ENCODE assay signal across 8 cellular contexts in the genomic region with DNA sequence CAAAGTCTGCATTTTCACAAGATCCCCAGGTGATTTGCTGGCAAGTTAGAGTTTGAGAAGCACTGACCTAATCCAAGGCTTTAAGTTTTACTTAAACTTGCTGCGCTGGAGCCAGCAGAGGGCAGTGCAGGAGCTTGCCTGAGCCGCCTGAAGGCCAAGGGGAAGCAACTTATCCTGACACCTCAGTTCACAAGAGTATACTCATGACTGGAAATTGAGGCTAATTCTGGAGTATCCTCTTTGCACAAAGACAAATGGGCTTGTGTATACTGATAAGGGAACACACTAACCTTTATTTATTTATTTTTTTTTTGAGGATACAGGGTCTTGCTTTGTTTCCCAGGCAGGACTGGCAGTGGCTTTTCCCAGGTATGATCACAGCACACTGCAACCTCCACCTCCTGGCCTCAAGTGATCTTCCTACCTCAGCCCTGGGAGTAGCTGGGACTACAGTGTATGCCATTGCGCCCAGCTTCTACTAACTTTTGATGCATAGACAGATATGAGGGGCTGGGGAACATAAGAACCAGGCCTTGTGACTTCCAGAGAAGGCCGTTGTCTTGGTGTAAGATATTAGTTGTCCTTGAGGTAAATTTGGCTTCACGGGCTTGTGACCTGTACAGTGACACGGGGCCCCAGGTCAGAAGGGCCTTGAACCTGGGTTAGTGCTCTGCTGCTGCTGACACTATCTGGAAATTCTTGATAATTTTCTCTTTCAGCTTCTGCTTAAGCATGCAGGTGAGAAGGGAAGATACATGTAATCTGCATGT. TPM values are rescaled to one million over a fixed set of nuclear protein-coding genes. Genes with fewer than 3 reads are reported as not detected.
A peak's percentile ranks its signal among the peaks of the same experiment; 100 is the strongest.
DNase-seq lines count a peak whose midpoint lies in the region; ATAC-seq and TF ChIP-seq lines count a peak whose summit lies in the region.

No MANE protein-coding gene starts in this region.

- no peak overlapping the region for H3K4me3 ChIP-seq in NT2/D1 (ENCODE audit: insufficient read length, low read depth)

- H3K9me3 Mint-ChIP-seq in natural killer cell, result no peaks in the 10 kb centered on the region

- no peak overlapping the region for H3K9ac ChIP-seq in NT2/D1 (ENCODE audit: insufficient read length, low read depth)

- H3K27ac Mint-ChIP-seq in natural killer cell, result peak overlapping the region; percentile 22 to 69

- intact Hi-C loops in natural killer cell (cut with micrococcal nuclease), result loop anchor here (2.0 kb wide), 1 partner anchor 57 kb away; no protein-coding TSS in a partner anchor

- TF ChIP-seq POLR2A in erythroblast (IDR thresholded peaks at IDR 0.05; ENCODE audit: low read length), result no peak

- H3K27me3 ChIP-seq in NT2/D1 (ENCODE audit: insufficient read depth, insufficient read length), result no peaks in the 10 kb centered on the region

- ATAC-seq in GM18499 (IDR thresholded peaks at IDR 0.05; ENCODE audit: insufficient read depth, unreplicated experiment) (peak; percentile 45), HG03342 (IDR thresholded peaks at IDR 0.05; ENCODE audit: unreplicated experiment) (peak; percentile 55), natural killer cell (peak; percentile 89 to 99 (median 92))
- ATAC-seq in stimulated activated naive CD8-positive, alpha-beta T cell treated with anti-CD3 and anti-CD28 coated beads, Interleukin-15, Interleukin-2, amounts not matched to agents 100 U/mL and 50 U/mL, for 24 hours, result peak; percentile 77

- H3K4me3 Mint-ChIP-seq in natural killer cell, result no peak overlapping the region

- H3K27me3 Mint-ChIP-seq in natural killer cell (ENCODE audit: low read depth in 2 of 2), result no peaks in the 10 kb centered on the region

- no peaks in the 10 kb centered on the region; the same call in 1 of the 2 replicates for H3K9me3 ChIP-seq in NT2/D1 (ENCODE audit: insufficient read depth, low read length)

- peaks cover 4% of the 10 kb centered on the region for H3K4me1 ChIP-seq in NT2/D1 (ENCODE audit: insufficient read depth, insufficient read length)

- H3K36me3 ChIP-seq in NT2/D1 (ENCODE audit: insufficient read depth, insufficient read length, low read length), result no peaks in the 10 kb centered on the region

- peaks cover 17% of the 10 kb centered on the region for H3K36me3 Mint-ChIP-seq in natural killer cell

- in situ Hi-C loops in ACHN (cut with HindIII; ENCODE audit: low pct_ligation_motif_present, low pct_unique_long_range_greater_than_20kb, low sequenced_read_pairs), result no loop called here

- TF ChIP-seq CTCF in natural killer cell (IDR thresholded peaks at IDR 0.05), result peak; percentile 92

- H3K4me1 Mint-ChIP-seq in natural killer cell, result peaks cover 16 to 27% of the 10 kb centered on the region in 2 donors

- DNase-seq in ACHN, result peak; percentile 64
- peak; percentile 82 for DNase-seq in NT2/D1 (ENCODE audit: low read depth, low spot score)
- peak; percentile 57 for DNase-seq in activated T-cell treated with anti-CD3 and anti-CD28 coated beads for 24 hours (ENCODE audit: low read depth)
- DNase-seq in erythroblast (lab: John Stamatoyannopoulos, UW), result peak; percentile 64 to 75
- peak; percentile 60 for DNase-seq in natural killer cell
- DNase-seq in stimulated activated naive CD8-positive, alpha-beta T cell treated with anti-CD3 and anti-CD28 coated beads, Interleukin-15, Interleukin-2, amounts not matched to agents 100 U/mL and 50 U/mL, for 24 hours, result peak; percentile 80

RNA-seq across cellular contexts. Expression of a gene that starts 29.0 kb away (rescaled TPM):
- total RNA-seq in natural killer cell, result 1 to 10 TPM; 1.1 to 3.5 (median 2.1) TPM

RNA-seq across cellular contexts. Expression of a gene that starts 35.8 kb away (rescaled TPM):
- total RNA-seq in natural killer cell, result 100 to 1,000 TPM; 213 to 249 (median 223) TPM
